ENCODE assay signal across 8 cellular contexts in genomic region chr10:100562806-100563293, GRCh38. TPM values are rescaled to one million over a fixed set of nuclear protein-coding genes. Genes with fewer than 3 reads are reported as not detected.
A peak's percentile ranks its signal among the peaks of the same experiment; 100 is the strongest.
DNase-seq lines count a peak whose midpoint lies in the region; ATAC-seq and TF ChIP-seq lines count a peak whose summit lies in the region.

No MANE protein-coding gene starts in this region.

- H3K4me3 ChIP-seq in skeletal muscle cell (ENCODE audit: low read depth, low read length) = peak overlapping the region; percentile 5

- H3K9me3 Mint-ChIP-seq in WTC11 = no peaks in the 10 kb centered on the region

- intact Hi-C loops in left ventricle myocardium superior (cut with micrococcal nuclease) = no loop called here

- peak; percentile 28 for DNase-seq in NCI-H2107 treated with DMSO at 0.1 percent for 48 hours (lab: John Stamatoyannopoulos, UW; ENCODE audit: unreplicated experiment)
- DNase-seq in NCI-H2107 (lab: John Stamatoyannopoulos, UW) = no peak
- DNase-seq in HT1080 (ENCODE audit: low read depth) = peak; percentile 66
- peak; percentile 71 for DNase-seq in WTC11 (ENCODE audit: low spot score)
- no peak for DNase-seq in left ventricle myocardium superior
- peak; percentile 2 for DNase-seq in skeletal muscle cell (ENCODE audit: low read depth)

- peak; percentile 39 for TF ChIP-seq CTCF in WTC11 (IDR thresholded peaks at IDR 0.05)

- peaks cover 9% of the 10 kb centered on the region; the same call in 1 of the 2 replicates for H3K4me1 Mint-ChIP-seq in WTC11

- H3K27me3 Mint-ChIP-seq in WTC11 (ENCODE audit: low read depth) = peaks cover 57% of the 10 kb centered on the region

- peak; percentile 77 for ATAC-seq in WTC11
- peak; percentile 35 for ATAC-seq in left ventricle myocardium superior
- no peak for ATAC-seq in HG02571 (IDR thresholded peaks at IDR 0.05; ENCODE audit: unreplicated experiment)
- ATAC-seq in HG02678 (IDR thresholded peaks at IDR 0.05; ENCODE audit: unreplicated experiment) = no peak

- CTCF ChIA-PET in WTC11 (lab: Charles Lee) = interaction anchor here (0.5 to 5.5 kb wide), 55 partner anchors 9 to 468 kb away, joined by 3 to 113 read pairs (median 5); partner anchors contain the start of genes HIF1AN, PAX2, PDZD7 and SFXN3

- H3K4me3 Mint-ChIP-seq in WTC11 = no peak overlapping the region

- H3K27ac Mint-ChIP-seq in WTC11 = no peak overlapping the region

- POLR2A ChIA-PET in WTC11 (lab: Charles Lee) = interaction anchor here (0.8 to 1.3 kb wide), 5 partner anchors 27 to 316 kb away, joined by 3 to 5 read pairs (median 3); partner anchors contain the start of gene HIF1AN

- H3K36me3 Mint-ChIP-seq in WTC11 = 0 out of 2 replicates have a peak, but pooled peaks cover 4% of the 10 kb centered on the region

TF ChIP-seq in WTC11, 78 proteins besides CTCF, POLR2A, EP300 and RAD21:
- TF ChIP-seq, protein P1, sequence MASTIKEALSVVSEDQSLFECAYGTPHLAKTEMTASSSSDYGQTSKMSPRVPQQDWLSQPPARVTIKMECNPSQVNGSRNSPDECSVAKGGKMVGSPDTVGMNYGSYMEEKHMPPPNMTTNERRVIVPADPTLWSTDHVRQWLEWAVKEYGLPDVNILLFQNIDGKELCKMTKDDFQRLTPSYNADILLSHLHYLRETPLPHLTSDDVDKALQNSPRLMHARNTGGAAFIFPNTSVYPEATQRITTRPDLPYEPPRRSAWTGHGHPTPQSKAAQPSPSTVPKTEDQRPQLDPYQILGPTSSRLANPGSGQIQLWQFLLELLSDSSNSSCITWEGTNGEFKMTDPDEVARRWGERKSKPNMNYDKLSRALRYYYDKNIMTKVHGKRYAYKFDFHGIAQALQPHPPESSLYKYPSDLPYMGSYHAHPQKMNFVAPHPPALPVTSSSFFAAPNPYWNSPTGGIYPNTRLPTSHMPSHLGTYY (CRISPR knock-in tag; IDR thresholded peaks at IDR 0.05) = 0 out of 2 replicates have a peak, but pooled peaks have one; percentile 39
- TF ChIP-seq, protein P2, sequence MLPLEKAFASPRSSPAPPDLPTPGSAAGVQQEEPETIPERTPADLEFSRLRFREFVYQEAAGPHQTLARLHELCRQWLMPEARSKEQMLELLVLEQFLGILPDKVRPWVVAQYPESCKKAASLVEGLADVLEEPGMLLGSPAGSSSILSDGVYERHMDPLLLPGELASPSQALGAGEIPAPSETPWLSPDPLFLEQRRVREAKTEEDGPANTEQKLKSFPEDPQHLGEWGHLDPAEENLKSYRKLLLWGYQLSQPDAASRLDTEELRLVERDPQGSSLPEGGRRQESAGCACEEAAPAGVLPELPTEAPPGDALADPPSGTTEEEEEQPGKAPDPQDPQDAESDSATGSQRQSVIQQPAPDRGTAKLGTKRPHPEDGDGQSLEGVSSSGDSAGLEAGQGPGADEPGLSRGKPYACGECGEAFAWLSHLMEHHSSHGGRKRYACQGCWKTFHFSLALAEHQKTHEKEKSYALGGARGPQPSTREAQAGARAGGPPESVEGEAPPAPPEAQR (CRISPR knock-in tag; IDR thresholded peaks at IDR 0.05) = no peak

RNA-seq across cellular contexts. Expression of gene HIF1AN, which starts 27.1 kb away (rescaled TPM):
- 9.0 and 9.8 TPM in 2 replicates for total RNA-seq in HT1080 (2014; rRNA removed; shearing (Covaris generic))
- 19.5 and 21.9 TPM in 2 replicates for polyA plus RNA-seq in HT1080 (2015; cell fraction: cytosol; rRNA removed)
- 34.0 and 35.5 TPM in 2 replicates for polyA plus RNA-seq in HT1080 (2015; cell fraction: nucleus; rRNA removed)
- total RNA-seq in WTC11 (2021) (49.9 to 58.3 TPM (median 53.9 TPM) in 3 replicates), left ventricle myocardium superior (54.6 TPM)

RNA-seq across cellular contexts. Expression of gene NDUFB8, which starts 33.2 kb away (rescaled TPM):
- 239 and 289 TPM in 2 replicates for total RNA-seq in HT1080 (2014; rRNA removed; shearing (Covaris generic))
- 184 and 229 TPM in 2 replicates for polyA plus RNA-seq in HT1080 (2015; cell fraction: cytosol; rRNA removed)
- 97.1 and 141 TPM in 2 replicates for polyA plus RNA-seq in HT1080 (2015; cell fraction: nucleus; rRNA removed)
- total RNA-seq in WTC11 (2021) (206 to 221 TPM (median 210 TPM) in 3 replicates), left ventricle myocardium superior (451 TPM)

RNA-seq across cellular contexts. Expression of gene SEC31B, which starts 43.2 kb away (rescaled TPM):
- total RNA-seq in HT1080 (2014; rRNA removed; shearing (Covaris generic)) = 0.93 and 1.9 TPM in 2 replicates
- polyA plus RNA-seq in HT1080 (2015; cell fraction: cytosol; rRNA removed) = 0.33 and 0.67 TPM in 2 replicates
- polyA plus RNA-seq in HT1080 (2015; cell fraction: nucleus; rRNA removed) = 40.9 and 42.1 TPM in 2 replicates
- total RNA-seq in WTC11 (2021) (6.4 to 7.9 TPM (median 6.7 TPM) in 3 replicates), left ventricle myocardium superior (8.5 TPM)

Comparison
In these comparisons a context has a peak if more than half of its experiments do, and no peak if none do; other contexts are left out.
1. DNase-seq: peak in NCI-H2107 treated with DMSO at 0.1 percent for 48 hours (single experiment), HT1080 (single experiment), WTC11 (single experiment) and skeletal muscle cell (single experiment); none in NCI-H2107 (single experiment) and left ventricle myocardium superior (single experiment).
2. ATAC-seq: peak in WTC11 (single experiment) and left ventricle myocardium superior (single experiment); none in HG02571 (single experiment) and HG02678 (single experiment).